In genomic region chr7:140924821-140925421, GRCh38 we compare ENCODE assay signal across 8 cellular contexts. TPM values are rescaled to one million over a fixed set of nuclear protein-coding genes. Genes with fewer than 3 reads are reported as not detected.
DNase-seq lines count a peak whose midpoint lies in the region; ATAC-seq and TF ChIP-seq lines count a peak whose summit lies in the region.

Gene BRAF (minus strand): TSS chr7:140924929. CDS start chr7:140924703, 226 bp downstream.

- CTCF ChIA-PET in PC-3 (lab: Charles Lee), result interaction anchor here (0.7 kb wide), 1 partner anchor 671 kb away, joined by 4 read pairs; no protein-coding TSS in a partner anchor

- H3K4me1 ChIP-seq in PC-3 (ENCODE audit: insufficient read depth, low read length) (peaks cover 33% of the 10 kb centered on the region), mucosa of rectum (ENCODE audit: control insufficient read depth in 2 of 2, insufficient read depth in 2 of 2, low read length in 2 of 2) (peaks cover 4% of the 10 kb centered on the region in 2 donors)

- H2AFZ ChIP-seq in PC-3 (ENCODE audit: low read length), result peak within 1 kb of the TSS; percentile 91

- H3K9me3 ChIP-seq in PC-3 (ENCODE audit: low read length) (no peaks in the 10 kb centered on the region), mucosa of rectum (ENCODE audit: control insufficient read depth in 2 of 2, low read length in 2 of 2) (no peaks in the 10 kb centered on the region)

- TF ChIP-seq POLR2A in erythroblast (IDR thresholded peaks at IDR 0.05; ENCODE audit: low read length), result peak; percentile 90

- POLR2A ChIA-PET in PC-3 (lab: Charles Lee; ENCODE audit: unreplicated experiment), result interaction anchor here (0.7 kb wide), 2 partner anchors 52 to 446 kb away, joined by 7 to 16 read pairs; partner anchors contain the start of gene MKRN1

- H3K27me3 Mint-ChIP-seq in activated T-cell treated with anti-CD3 and anti-CD28 coated beads, Interleukin-2, amount 50 U/mL, for 24 hours, result no peaks in the 10 kb centered on the region

- no peaks in the 10 kb centered on the region for H3K9me2 ChIP-seq in PC-3 (replicated peaks; ENCODE audit: low read length)

- H3K27ac Mint-ChIP-seq in activated T-cell treated with anti-CD3 and anti-CD28 coated beads, Interleukin-2, amount 50 U/mL, for 24 hours, result peak within 1 kb of the TSS; percentile 98

- H3K4me1 Mint-ChIP-seq in activated T-cell treated with anti-CD3 and anti-CD28 coated beads, Interleukin-2, amount 50 U/mL, for 24 hours (ENCODE audit: low read depth), result peaks cover 19% of the 10 kb centered on the region

- H3K4me2 ChIP-seq in PC-3 (ENCODE audit: low read length), result peak within 1 kb of the TSS; percentile 99

- H3F3A ChIP-seq in PC-3 (ENCODE audit: low read length, unreplicated experiment), result no peaks in the 10 kb centered on the region

- H3K9me3 Mint-ChIP-seq in activated T-cell treated with anti-CD3 and anti-CD28 coated beads, Interleukin-2, amount 50 U/mL, for 24 hours, result no peaks in the 10 kb centered on the region

- peaks cover 45% of the 10 kb centered on the region for H3K79me2 ChIP-seq in PC-3 (ENCODE audit: low read length)

- H3K4me3 Mint-ChIP-seq in activated T-cell treated with anti-CD3 and anti-CD28 coated beads, Interleukin-2, amount 50 U/mL, for 24 hours, result peak within 1 kb of the TSS; percentile 89

- H3K9ac ChIP-seq in PC-3 (ENCODE audit: low read length) (peak within 1 kb of the TSS; percentile 88), mucosa of rectum (ENCODE audit: low read depth in 1 of 2, low read length in 2 of 2) (peak within 1 kb of the TSS; percentile 92 to 98)

- DNase-seq in DMS114 treated with DMSO at 0.1 percent for 48 hours (lab: John Stamatoyannopoulos, UW; ENCODE audit: unreplicated experiment) (peak; percentile 58), PC-3 (peak; percentile 85), erythroblast (lab: John Stamatoyannopoulos, UW) (peak; percentile 94 to 97)
- DNase-seq in Jurkat, Clone E6-1 (ENCODE audit: low read depth, low spot score), result peak; percentile 86
- DNase-seq in activated T-cell treated with anti-CD3 and anti-CD28 coated beads, Interleukin-2, amount 50 U/mL, for 24 hours, result peak; percentile 99
- peak; percentile 85 to 95 for DNase-seq in stimulated activated CD8-positive, alpha-beta memory T cell treated with anti-CD3 and anti-CD28 coated beads, Interleukin-4, amount 100 ng/mL, for 4 hours (ENCODE audit: low read depth in 2 of 2, low spot score in 1 of 2)

- ATAC-seq in GM21619 (IDR thresholded peaks at IDR 0.05; ENCODE audit: unreplicated experiment) (peak; percentile 43), PC-3 (peak; percentile 25)

- no peak for TF ChIP-seq CTCF in PC-3 (conservative IDR thresholded peaks at IDR 0.05; ENCODE audit: low read depth, low read length)

- no TSS peak for BruUV-seq in PC-3 (replicated peaks; lab: Mats Ljungman, UMichigan)

- H3K36me3 ChIP-seq in PC-3 (ENCODE audit: low read depth, low read length) (no peaks in the 10 kb centered on the region), mucosa of rectum (ENCODE audit: control insufficient read depth in 2 of 2, insufficient read depth in 2 of 2, low read length in 2 of 2) (no peaks in the 10 kb centered on the region)

- H3K27me3 ChIP-seq in PC-3 (ENCODE audit: low read length), result no peaks in the 10 kb centered on the region
- H3K27me3 ChIP-seq in mucosa of rectum (ENCODE audit: control insufficient read depth in 2 of 2, insufficient read depth in 2 of 2, low read length in 2 of 2), result no peaks in the 10 kb centered on the region

- intact Hi-C loops in PC-3 (cut with micrococcal nuclease), result loop anchor here (1.0 to 10.0 kb wide), 6 partner anchors 12 to 250 kb away; partner anchors contain the start of genes ADCK2 and MRPS33

- H4K20me1 ChIP-seq in PC-3 (ENCODE audit: low read length), result peaks cover 29% of the 10 kb centered on the region

- H3K4me3 ChIP-seq in Jurkat, Clone E6-1 (ENCODE audit: low read length), result peak within 1 kb of the TSS; percentile 85
- H3K4me3 ChIP-seq in PC-3 (ENCODE audit: low read length), result peak within 1 kb of the TSS; percentile 93
- peak within 1 kb of the TSS; percentile 93 to 94 for H3K4me3 ChIP-seq in mucosa of rectum (ENCODE audit: low read length in 2 of 2)

- peak within 1 kb of the TSS; percentile 56 for H3K27ac ChIP-seq in PC-3 (ENCODE audit: low read length)
- H3K27ac ChIP-seq in mucosa of rectum (ENCODE audit: low read depth in 2 of 2, low read length in 2 of 2), result peak within 1 kb of the TSS; percentile 89 to 91

- peaks cover 4% of the 10 kb centered on the region for H3K36me3 Mint-ChIP-seq in activated T-cell treated with anti-CD3 and anti-CD28 coated beads, Interleukin-2, amount 50 U/mL, for 24 hours (ENCODE audit: low read depth)

RNA-seq across cellular contexts. Expression of gene BRAF, which starts in this region (rescaled TPM):
- polyA plus RNA-seq in Jurkat, Clone E6-1 (2012; ENCODE audit: insufficient read depth, insufficient read length), result 14.3 TPM
- total RNA-seq in PC-3 (2014; rRNA removed), result 15.2 and 15.7 TPM in 2 replicates

Comparison
In these comparisons a context has a peak if more than half of its experiments do, and no peak if none do; other contexts are left out.
1. Peak in every context shown above with its lines: DNase-seq, ATAC-seq, H3K4me3 ChIP-seq and H3K27ac ChIP-seq.